ENCODE assay signal across 1 cellular context in genomic region chr12:92465786-92466185, GRCh38.
TF ChIP-seq lines count a peak whose summit lies in the region.

No MANE protein-coding gene starts in this region.

TF ChIP-seq in H1, 55 proteins besides CTCF, POLR2A, EP300 and RAD21 (continued from another document):
- TF ChIP-seq ATF2 (IDR thresholded peaks at IDR 0.05; ENCODE audit: low read length) (no peak), CHD1 (IDR thresholded peaks at IDR 0.05; ENCODE audit: low read depth, low read length) (no peak), KDM1A (IDR thresholded peaks at IDR 0.05; ENCODE audit: borderline replicate concordance, low read length) (no peak), SIRT6 (IDR thresholded peaks at IDR 0.05; ENCODE audit: low read length) (no peak), HDAC2 (IDR thresholded peaks at IDR 0.05; ENCODE audit: borderline replicate concordance in 1 of 2, low read depth in 2 of 2, low read length in 2 of 2) (no peak), SP1 (IDR thresholded peaks at IDR 0.05; ENCODE audit: low read depth, low read length) (no peak), EGR1 (IDR thresholded peaks at IDR 0.05; ENCODE audit: borderline replicate concordance, low read depth, low read length) (no peak), CBX8 (IDR thresholded peaks at IDR 0.05; ENCODE audit: borderline replicate concordance, low read depth, low read length) (no peak), SRF (IDR thresholded peaks at IDR 0.05; ENCODE audit: low read depth, low read length) (no peak)
